In genomic region chr6:6599468-6599873, GRCh38 we compare ENCODE assay signal across 18 cellular contexts. TPM values are rescaled to one million over a fixed set of nuclear protein-coding genes. Genes with fewer than 3 reads are reported as not detected.
DNase-seq lines count a peak whose midpoint lies in the region; ATAC-seq and TF ChIP-seq lines count a peak whose summit lies in the region.
"Had no signal": no experiment of that assay in that cellular context is flagged by ENCODE, and none has a peak within 500 bp of the region (broad histone marks: within the 10 kb centered on the region; RNA-seq: fewer than 3 reads in every experiment).

No MANE protein-coding gene starts in this region.

- TF ChIP-seq POLR2A in breast epithelium (IDR thresholded peaks at IDR 0.05) (no peak), esophagus squamous epithelium (IDR thresholded peaks at IDR 0.05) (no peak)

- H3K4me3 Mint-ChIP-seq in nephron progenitor cell, result no peak overlapping the region
- H3K4me3 Mint-ChIP-seq: CD8-positive, alpha-beta memory T cell; stimulated activated naive B cell treated with anti-CD40 and anti-IgM and Interleukin-4, amounts not matched to agents 10 μg/mL and 1 μg/mL and 100 μg/mL, for 72 hours had no signal

- peak overlapping the region; percentile 23 for H3K27ac Mint-ChIP-seq in nephron progenitor cell
- H3K27ac Mint-ChIP-seq: CD8-positive, alpha-beta memory T cell had no signal

- H3K36me3 ChIP-seq in breast epithelium (no peaks in the 10 kb centered on the region), upper lobe of right lung (no peaks in the 10 kb centered on the region), esophagus squamous epithelium (no peaks in the 10 kb centered on the region)
- H3K36me3 ChIP-seq: colonic mucosa had no signal

- 47 to 62% methylated on average over 2 to 4 of the region's 4 CpGs for WGBS in esophagus squamous epithelium, 2 donors

- no peaks in the 10 kb centered on the region for H3K27me3 ChIP-seq in breast epithelium
- H3K27me3 ChIP-seq in upper lobe of right lung, result no peaks in the 10 kb centered on the region
- peaks cover 0 to 23% (median 0%) of the 10 kb centered on the region in 4 donors for H3K27me3 ChIP-seq in esophagus squamous epithelium
- H3K27me3 ChIP-seq: colonic mucosa had no signal

- H3K36me3 Mint-ChIP-seq in nephron progenitor cell (ENCODE audit: low read depth), result no peaks in the 10 kb centered on the region

- peaks cover 4% of the 10 kb centered on the region for H3K27me3 Mint-ChIP-seq in nephron progenitor cell (ENCODE audit: low read depth, poor library complexity)
- H3K27me3 Mint-ChIP-seq: stimulated activated naive B cell treated with anti-CD40 and anti-IgM and Interleukin-4, amounts not matched to agents 10 μg/mL and 1 μg/mL and 100 μg/mL, for 72 hours had no signal

- H3K9me3 Mint-ChIP-seq in nephron progenitor cell, result peaks cover 8% of the 10 kb centered on the region

- TF ChIP-seq CTCF in breast epithelium (IDR thresholded peaks at IDR 0.05), result no peak
- TF ChIP-seq CTCF in nephron progenitor cell (IDR thresholded peaks at IDR 0.05), result no peak
- no peak for TF ChIP-seq CTCF in upper lobe of right lung (IDR thresholded peaks at IDR 0.05)
- TF ChIP-seq CTCF in esophagus squamous epithelium (IDR thresholded peaks at IDR 0.05), result no peak

- H3K4me3 ChIP-seq in breast epithelium (no peak overlapping the region), upper lobe of right lung (no peak overlapping the region), esophagus squamous epithelium (no peak overlapping the region)
- H3K4me3 ChIP-seq: colonic mucosa, smooth muscle cell had no signal

- peak overlapping the region in 1 of 2 donors; percentile 12 for H3K27ac ChIP-seq in breast epithelium
- H3K27ac ChIP-seq in upper lobe of right lung, result no peak overlapping the region
- no peak overlapping the region for H3K27ac ChIP-seq in esophagus squamous epithelium
- H3K27ac ChIP-seq: colonic mucosa, RWPE1 had no signal

- in situ Hi-C loops in T47D (cut with HindIII; ENCODE audit: low pct_unique_long_range_greater_than_20kb, low sequenced_read_pairs), result no loop called here

- H3K9me3 ChIP-seq in breast epithelium, result peaks cover 0 to 2% of the 10 kb centered on the region in 2 donors
- H3K9me3 ChIP-seq in upper lobe of right lung, result no peaks in the 10 kb centered on the region
- H3K9me3 ChIP-seq in esophagus squamous epithelium, result no peaks in the 10 kb centered on the region
- H3K9me3 ChIP-seq: colonic mucosa had no signal

- peak; percentile 49 to 83 for DNase-seq in T47D (ENCODE audit: low read depth in 1 of 2, low spot score in 1 of 2)
- DNase-seq in breast epithelium (ENCODE audit: low spot score in 2 of 2), result no peak
- DNase-seq in head of caudate nucleus, result peak in 35 of 42 donors; percentile 18 to 69 (median 41)
- DNase-seq in nephron progenitor cell, result no peak
- DNase-seq in upper lobe of right lung, result no peak
- DNase-seq in NCI-H2107 (lab: John Stamatoyannopoulos, UW), result no peak
- no peak for DNase-seq in esophagus squamous epithelium (lab: John Stamatoyannopoulos, UW)
- DNase-seq: activated effector memory CD4-positive, alpha-beta T cell treated with Interleukin-2 at 50 U/mL for 16 hours; CD8-positive, alpha-beta memory T cell; colonic mucosa; erythroblast; NCI-H2081 treated with DMSO at 0.1 percent for 48 hours; stimulated activated naive B cell treated with anti-CD40 and anti-IgM and Interleukin-4, amounts not matched to agents 10 μg/mL and 1 μg/mL and 100 μg/mL, for 72 hours had no signal

- peaks cover 66% of the 10 kb centered on the region for H3K4me1 Mint-ChIP-seq in nephron progenitor cell

- peak; percentile 85 for ATAC-seq in upper lobe of right lung
- no peak for ATAC-seq in GM21825 (IDR thresholded peaks at IDR 0.05; ENCODE audit: unreplicated experiment)
- ATAC-seq: stimulated activated naive B cell treated with anti-CD40 and anti-IgM and Interleukin-4, amounts not matched to agents 10 μg/mL and 1 μg/mL and 100 μg/mL, for 72 hours had no signal

- intact Hi-C loops in breast epithelium (cut with DNase I; ENCODE audit: low total_unique reads) (no loop called here), head of caudate nucleus (cut with DNase I) (no loop called here), upper lobe of right lung (cut with DNase I) (no loop called here), esophagus squamous epithelium (cut with DNase I) (no loop called here)

- H3K4me1 ChIP-seq in breast epithelium, result no peaks in the 10 kb centered on the region
- peaks cover 11% of the 10 kb centered on the region for H3K4me1 ChIP-seq in upper lobe of right lung
- peaks cover 0 to 6% (median 0%) of the 10 kb centered on the region in 3 donors for H3K4me1 ChIP-seq in esophagus squamous epithelium
- H3K4me1 ChIP-seq: colonic mucosa had no signal

RNA-seq across cellular contexts. Expression of gene LY86, which starts 11.0 kb away (rescaled TPM):
- 1 to 10 TPM; 3.3 to 8.3 (median 3.4) TPM for total RNA-seq in breast epithelium
- 13.8 TPM for total RNA-seq in upper lobe of right lung
- 1 to 10 TPM in 2 of 4 donors, not detected in 2; 2.3 TPM for total RNA-seq in esophagus squamous epithelium
- total RNA-seq: A673, Daoy, smooth muscle cell had no signal

Comparison
In these comparisons a context has a peak if more than half of its experiments do, and no peak if none do; other contexts are left out.
1. DNase-seq: peak in T47D (2 of 2) and head of caudate nucleus (35 of 42); none in breast epithelium (0 of 2), nephron progenitor cell (single experiment), upper lobe of right lung (single experiment), NCI-H2107 (single experiment) and esophagus squamous epithelium (single experiment).